In genomic region chr5:88140863-88141694, GRCh38 we compare ENCODE assay signal across 8 cellular contexts.
DNase-seq lines count a peak whose midpoint lies in the region; ATAC-seq and TF ChIP-seq lines count a peak whose summit lies in the region.

No MANE protein-coding gene starts in this region.

- H3K36me3 Mint-ChIP-seq in activated naive CD4-positive, alpha-beta T cell treated with anti-CD3 and anti-CD28 coated beads, Interleukin-2, amount 50 U/mL, for 72 hours, result peaks cover 0 to 15% of the 10 kb centered on the region in 2 donors

- no peak overlapping the region for H3K27ac ChIP-seq in osteoblast (ENCODE audit: low read depth, low read length)
- H3K27ac ChIP-seq in testis, result peak overlapping the region in 1 of 2 donors; percentile 29

- peaks cover 51% of the 10 kb centered on the region for H3K27me3 ChIP-seq in osteoblast (ENCODE audit: insufficient read depth, low read length)
- no peaks in the 10 kb centered on the region for H3K27me3 ChIP-seq in testis

- H3K9me3 Mint-ChIP-seq in activated naive CD4-positive, alpha-beta T cell treated with anti-CD3 and anti-CD28 coated beads, Interleukin-2, amount 50 U/mL, for 72 hours, result no peaks in the 10 kb centered on the region

- no peak overlapping the region for H3K27ac Mint-ChIP-seq in activated naive CD4-positive, alpha-beta T cell treated with anti-CD3 and anti-CD28 coated beads, Interleukin-2, amount 50 U/mL, for 72 hours

- 1 to 2% methylated on average over 42 to 43 of the region's 45 CpGs for WGBS in testis, 2 donors

- POLR2A ChIA-PET in GM10248 (lab: Yijun Ruan, JAX), result no interaction called here

- H3K79me2 ChIP-seq in osteoblast (ENCODE audit: insufficient read depth, low read length), result no peaks in the 10 kb centered on the region

- H3K4me3 ChIP-seq in osteoblast (ENCODE audit: insufficient read depth, low read length), result peak overlapping the region; percentile 73
- peak overlapping the region; percentile 47 to 56 for H3K4me3 ChIP-seq in testis

- no peaks in the 10 kb centered on the region for H3K9me3 ChIP-seq in osteoblast (ENCODE audit: low read depth, low read length)
- H3K9me3 ChIP-seq in testis, result no peaks in the 10 kb centered on the region

- DNase-seq in GM10248 (ENCODE audit: extremely low spot score) (peak; percentile 89), NCI-H1048 (lab: John Stamatoyannopoulos, UW) (peak; percentile 93), SK-N-DZ (ENCODE audit: low spot score) (peak; percentile 98), head of caudate nucleus (peak; percentile 97 to 100 (median 99)), osteoblast (ENCODE audit: insufficient read length, low spot score, missing footprints) (peak; percentile 96), testis (peak; percentile 97)
- peak; percentile 80 to 85 for DNase-seq in activated naive CD4-positive, alpha-beta T cell treated with anti-CD3 and anti-CD28 coated beads, Interleukin-2, amount 50 U/mL, for 72 hours (ENCODE audit: low spot score in 2 of 2)

- H3K4me1 ChIP-seq in osteoblast (ENCODE audit: insufficient read depth, low read length), result peaks cover 26% of the 10 kb centered on the region
- H3K4me1 ChIP-seq in testis, result no peaks in the 10 kb centered on the region

- peak overlapping the region; percentile 94 for H2AFZ ChIP-seq in osteoblast (ENCODE audit: low read length)

- intact Hi-C loops in head of caudate nucleus (cut with DNase I), result loop anchor here (5.0 to 10.0 kb wide), 5 partner anchors 196 to 536 kb away; no protein-coding TSS in a partner anchor
- intact Hi-C loops in testis (cut with DNase I; ENCODE audit: low total_unique reads), result no loop called here

- CTCF ChIA-PET in GM10248 (lab: Yijun Ruan, JAX), result interaction anchor here (0.7 to 1.1 kb wide), 5 partner anchors 14 to 561 kb away, joined by 3 to 6 read pairs (median 3); no protein-coding TSS in a partner anchor

- TF ChIP-seq CTCF in GM10248 (IDR thresholded peaks at IDR 0.05; ENCODE audit: control extremely low read depth, extremely low read depth, low read depth, missing control alignments) (peak; percentile 81), osteoblast (IDR thresholded peaks at IDR 0.05; ENCODE audit: extremely low read depth, low read depth, low read length) (peak; percentile 46), testis (IDR thresholded peaks at IDR 0.05) (peak; percentile 62 to 91 (median 82))

- no peaks in the 10 kb centered on the region for H4K20me1 ChIP-seq in osteoblast (ENCODE audit: insufficient read depth, low read length)

- no peak for TF ChIP-seq POLR2A in testis (IDR thresholded peaks at IDR 0.05)

- peak overlapping the region; percentile 99 for H3K4me2 ChIP-seq in osteoblast (ENCODE audit: insufficient read depth, low read length)

- H3K36me3 ChIP-seq in osteoblast (ENCODE audit: insufficient read depth, low read length), result no peaks in the 10 kb centered on the region
- no peaks in the 10 kb centered on the region for H3K36me3 ChIP-seq in testis (ENCODE audit: low read depth, missing control alignments)

- peak; percentile 85 for ATAC-seq in HG02623 (IDR thresholded peaks at IDR 0.05; ENCODE audit: unreplicated experiment)
- ATAC-seq in activated naive CD4-positive, alpha-beta T cell treated with anti-CD3 and anti-CD28 coated beads, Interleukin-2, amount 50 U/mL, for 72 hours, result peak; percentile 96 to 97
